Comparison of ENCODE assay signal across 25 cellular contexts in the genomic region with DNA sequence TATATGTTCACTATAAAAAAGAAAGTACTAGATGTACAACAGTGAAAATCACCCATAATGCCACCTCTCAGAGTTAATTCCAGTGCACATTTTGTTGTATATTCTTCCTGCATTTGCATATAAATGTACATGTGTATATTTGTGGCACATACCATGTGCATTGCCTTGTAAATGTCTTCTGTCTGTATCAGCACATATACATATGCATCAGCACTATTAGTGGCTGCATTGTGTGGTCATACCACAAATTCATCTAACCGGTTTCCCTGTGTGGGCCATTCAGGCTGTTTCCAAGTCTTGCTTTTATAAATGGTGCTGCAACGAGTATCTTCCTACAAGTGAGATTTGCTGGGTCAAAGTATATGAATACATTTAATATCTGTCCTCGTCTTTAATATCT. TPM values are rescaled to one million over a fixed set of nuclear protein-coding genes. Genes with fewer than 3 reads are reported as not detected.
DNase-seq lines count a peak whose midpoint lies in the region; ATAC-seq and TF ChIP-seq lines count a peak whose summit lies in the region.
"Had no signal": no experiment of that assay in that cellular context is flagged by ENCODE, and none has a peak within 500 bp of the region (broad histone marks: within the 10 kb centered on the region; RNA-seq: fewer than 3 reads in every experiment).

No MANE protein-coding gene starts in this region.

- H3K79me2 ChIP-seq in Loucy (ENCODE audit: insufficient read depth, low read length) (peaks cover 87% of the 10 kb centered on the region), osteoblast (ENCODE audit: insufficient read depth, low read length) (no peaks in the 10 kb centered on the region)

- H3K27me3 ChIP-seq in Loucy (ENCODE audit: insufficient read depth, low read length, poor library complexity, severe bottlenecking) (no peaks in the 10 kb centered on the region), osteoblast (ENCODE audit: insufficient read depth, low read length) (peaks cover 22% of the 10 kb centered on the region), prostate gland (replicated peaks; ENCODE audit: insufficient read depth) (no peaks in the 10 kb centered on the region)
- H3K27me3 ChIP-seq: Peyer's patch, SJCRH30 had no signal

- H3K36me3 ChIP-seq in Loucy (ENCODE audit: insufficient read depth, low read length) (no peaks in the 10 kb centered on the region), osteoblast (ENCODE audit: insufficient read depth, low read length) (no peaks in the 10 kb centered on the region), prostate gland (no peaks in the 10 kb centered on the region)
- H3K36me3 ChIP-seq: Peyer's patch, SJCRH30 had no signal

- no peak for DNase-seq in activated T-cell treated with anti-CD3 and anti-CD28 coated beads, Interleukin-2, amount 50 U/mL, for 72 hours
- DNase-seq in activated T-cell treated with anti-CD3 and anti-CD28 coated beads, Interleukin-2, amount 50 U/mL, for 4 hours: no peak
- DNase-seq in osteoblast (ENCODE audit: insufficient read length, low spot score, missing footprints): peak; percentile 31
- no peak for DNase-seq in NCI-H510A treated with DMSO at 0.1 percent for 48 hours (lab: John Stamatoyannopoulos, UW)
- DNase-seq in prostate gland (ENCODE audit: low spot score): no peak
- DNase-seq: CD4-positive, alpha-beta memory T cell; DMS 273 treated with DMSO at 0.1 percent for 48 hours; DMS79 treated with DMSO at 0.1 percent for 48 hours; GM23248; H9; HFFc6; KBM-7; NCI-H1092 treated with DMSO at 0.1 percent for 48 hours; NCI-H146; NCI-H2029; NCI-H226; NCI-H774; Peyer's patch; SJCRH30 had no signal

- intact Hi-C loops in prostate gland (cut with DNase I): no loop called here

- H3K27me3 Mint-ChIP-seq in activated T-cell treated with anti-CD3 and anti-CD28 coated beads, Interleukin-2, amount 50 U/mL, for 72 hours (ENCODE audit: low read depth): no peaks in the 10 kb centered on the region
- no peaks in the 10 kb centered on the region for H3K27me3 Mint-ChIP-seq in activated T-cell treated with anti-CD3 and anti-CD28 coated beads, Interleukin-2, amount 50 U/mL, for 4 hours (ENCODE audit: low read depth)
- H3K27me3 Mint-ChIP-seq in activated T-helper 17 cell treated with anti-CD3 and anti-CD28 coated beads, Interleukin-2, amount 50 U/mL, for 72 hours: no peaks in the 10 kb centered on the region
- H3K27me3 Mint-ChIP-seq: CD4-positive, alpha-beta memory T cell had no signal

- H3K9me3 Mint-ChIP-seq in activated T-cell treated with anti-CD3 and anti-CD28 coated beads, Interleukin-2, amount 50 U/mL, for 72 hours: no peaks in the 10 kb centered on the region
- H3K9me3 Mint-ChIP-seq in activated T-cell treated with anti-CD3 and anti-CD28 coated beads, Interleukin-2, amount 50 U/mL, for 4 hours: no peaks in the 10 kb centered on the region
- no peaks in the 10 kb centered on the region for H3K9me3 Mint-ChIP-seq in activated T-helper 17 cell treated with anti-CD3 and anti-CD28 coated beads, Interleukin-2, amount 50 U/mL, for 72 hours
- H3K9me3 Mint-ChIP-seq: CD4-positive, alpha-beta memory T cell; H9; HFFc6 had no signal

- H3K4me1 ChIP-seq in Loucy (ENCODE audit: insufficient read depth, low read length, poor library complexity, severe bottlenecking) (peaks cover 86% of the 10 kb centered on the region), osteoblast (ENCODE audit: insufficient read depth, low read length) (peaks cover 10% of the 10 kb centered on the region), prostate gland (replicated peaks) (no peaks in the 10 kb centered on the region)

- H3F3A ChIP-seq in Loucy (ENCODE audit: low read depth): peaks cover 4% of the 10 kb centered on the region; the same call in 1 of the 2 replicates

- peaks cover 9% of the 10 kb centered on the region for H4K20me1 ChIP-seq in Loucy (ENCODE audit: insufficient read depth, low read length, poor library complexity, severe bottlenecking)
- H4K20me1 ChIP-seq in osteoblast (ENCODE audit: insufficient read depth, low read length): peaks cover 32% of the 10 kb centered on the region

- no peak for TF ChIP-seq POLR2A in prostate gland (IDR thresholded peaks at IDR 0.05)

- no peak for TF ChIP-seq CTCF in Loucy (conservative IDR thresholded peaks at IDR 0.05; ENCODE audit: low read length)
- no peak for TF ChIP-seq CTCF in osteoblast (IDR thresholded peaks at IDR 0.05; ENCODE audit: extremely low read depth, low read depth, low read length)
- TF ChIP-seq CTCF in prostate gland (IDR thresholded peaks at IDR 0.05): no peak

- H3K9ac ChIP-seq in Loucy (ENCODE audit: low read depth, low read length, poor library complexity, severe bottlenecking): no peak overlapping the region
- H3K9ac ChIP-seq: GM23248 had no signal

- H2AFZ ChIP-seq in Loucy (ENCODE audit: low read length): no peak overlapping the region
- H2AFZ ChIP-seq in osteoblast (ENCODE audit: low read length): no peak overlapping the region
- H2AFZ ChIP-seq: GM23248 had no signal

- no peaks in the 10 kb centered on the region for H3K9me3 ChIP-seq in Loucy (ENCODE audit: insufficient read depth, low read depth, low read length)
- H3K9me3 ChIP-seq in osteoblast (ENCODE audit: low read depth, low read length): no peaks in the 10 kb centered on the region
- no peaks in the 10 kb centered on the region for H3K9me3 ChIP-seq in prostate gland
- H3K9me3 ChIP-seq: Caco-2, Peyer's patch, SJCRH30 had no signal

- H3K4me1 Mint-ChIP-seq in activated T-cell treated with anti-CD3 and anti-CD28 coated beads, Interleukin-2, amount 50 U/mL, for 72 hours (ENCODE audit: low read depth): peaks cover 90% of the 10 kb centered on the region
- H3K4me1 Mint-ChIP-seq in activated T-cell treated with anti-CD3 and anti-CD28 coated beads, Interleukin-2, amount 50 U/mL, for 4 hours (ENCODE audit: low read depth): peaks cover 56% of the 10 kb centered on the region
- peaks cover 39% of the 10 kb centered on the region for H3K4me1 Mint-ChIP-seq in activated T-helper 17 cell treated with anti-CD3 and anti-CD28 coated beads, Interleukin-2, amount 50 U/mL, for 72 hours

- peak overlapping the region; percentile 64 to 70 for H3K4me3 Mint-ChIP-seq in activated T-cell treated with anti-CD3 and anti-CD28 coated beads, Interleukin-2, amount 50 U/mL, for 72 hours
- H3K4me3 Mint-ChIP-seq in activated T-cell treated with anti-CD3 and anti-CD28 coated beads, Interleukin-2, amount 50 U/mL, for 4 hours: no peak overlapping the region
- H3K4me3 Mint-ChIP-seq in activated T-helper 17 cell treated with anti-CD3 and anti-CD28 coated beads, Interleukin-2, amount 50 U/mL, for 72 hours: peak overlapping the region; percentile 40
- H3K4me3 Mint-ChIP-seq: CD4-positive, alpha-beta memory T cell; H9; HFFc6 had no signal

- H3K27ac ChIP-seq in osteoblast (ENCODE audit: low read depth, low read length) (no peak overlapping the region), prostate gland (no peak overlapping the region)
- H3K27ac ChIP-seq: GM23248, HL-60, Peyer's patch, SJCRH30 had no signal

- H3K4me2 ChIP-seq in Loucy (ENCODE audit: low read depth, low read length, poor library complexity, severe bottlenecking) (peak overlapping the region; percentile 97), osteoblast (ENCODE audit: insufficient read depth, low read length) (no peak overlapping the region)

- ATAC-seq in activated T-cell treated with anti-CD3 and anti-CD28 coated beads, Interleukin-2, amount 50 U/mL, for 72 hours (replicated peaks in 1 of 2): no peak
- no peak for ATAC-seq in activated T-cell treated with anti-CD3 and anti-CD28 coated beads, Interleukin-2, amount 50 U/mL, for 4 hours
- no peak for ATAC-seq in activated T-helper 17 cell treated with anti-CD3 and anti-CD28 coated beads, Interleukin-2, amount 50 U/mL, for 72 hours (replicated peaks)
- ATAC-seq in GM21381 (IDR thresholded peaks at IDR 0.05; ENCODE audit: unreplicated experiment): no peak
- ATAC-seq: HepG2 had no signal

- 86% methylated on average over 3 of the region's 3 CpGs for WGBS in prostate gland

- H3K4me3 ChIP-seq in Loucy (ENCODE audit: low read length, poor library complexity, severe bottlenecking) (no peak overlapping the region), osteoblast (ENCODE audit: insufficient read depth, low read length) (no peak overlapping the region), prostate gland (no peak overlapping the region)
- H3K4me3 ChIP-seq: GM23248, Peyer's patch, SJCRH30 had no signal

- peaks cover 0 to 14% of the 10 kb centered on the region in 2 donors for H3K36me3 Mint-ChIP-seq in activated T-cell treated with anti-CD3 and anti-CD28 coated beads, Interleukin-2, amount 50 U/mL, for 72 hours (ENCODE audit: insufficient read depth in 2 of 2)
- peaks cover 4% of the 10 kb centered on the region for H3K36me3 Mint-ChIP-seq in activated T-cell treated with anti-CD3 and anti-CD28 coated beads, Interleukin-2, amount 50 U/mL, for 4 hours (ENCODE audit: insufficient read depth)
- peaks cover 8% of the 10 kb centered on the region for H3K36me3 Mint-ChIP-seq in activated T-helper 17 cell treated with anti-CD3 and anti-CD28 coated beads, Interleukin-2, amount 50 U/mL, for 72 hours (ENCODE audit: low read depth)

- H3K9me2 ChIP-seq in Loucy (replicated peaks; ENCODE audit: low read depth, low read length): no peaks in the 10 kb centered on the region

- no peak overlapping the region for H3K27ac Mint-ChIP-seq in activated T-cell treated with anti-CD3 and anti-CD28 coated beads, Interleukin-2, amount 50 U/mL, for 72 hours
- H3K27ac Mint-ChIP-seq in activated T-helper 17 cell treated with anti-CD3 and anti-CD28 coated beads, Interleukin-2, amount 50 U/mL, for 72 hours: no peak overlapping the region
- H3K27ac Mint-ChIP-seq: HFFc6 had no signal

RNA-seq across cellular contexts. Expression of a gene that starts 6.5 kb away (rescaled TPM):
- total RNA-seq in activated T-cell treated with anti-CD3 and anti-CD28 coated beads, Interleukin-2, amount 50 U/mL, for 72 hours: 100 to 1,000 TPM; 191 to 296 TPM
- 10 to 100 TPM; 52.1 to 63.5 (median 56.8) TPM for total RNA-seq in activated T-cell treated with anti-CD3 and anti-CD28 coated beads, Interleukin-2, amount 50 U/mL, for 4 hours
- total RNA-seq in activated T-helper 17 cell treated with anti-CD3 and anti-CD28 coated beads, Interleukin-2, amount 50 U/mL, for 72 hours: 10 to 100 TPM; 46.1 to 52.6 TPM
- 6.2 and 6.5 TPM in 2 replicates for total RNA-seq in osteoblast
- 10 to 100 TPM; 11.5 to 23.7 TPM for total RNA-seq in prostate gland
